In the genomic region with DNA sequence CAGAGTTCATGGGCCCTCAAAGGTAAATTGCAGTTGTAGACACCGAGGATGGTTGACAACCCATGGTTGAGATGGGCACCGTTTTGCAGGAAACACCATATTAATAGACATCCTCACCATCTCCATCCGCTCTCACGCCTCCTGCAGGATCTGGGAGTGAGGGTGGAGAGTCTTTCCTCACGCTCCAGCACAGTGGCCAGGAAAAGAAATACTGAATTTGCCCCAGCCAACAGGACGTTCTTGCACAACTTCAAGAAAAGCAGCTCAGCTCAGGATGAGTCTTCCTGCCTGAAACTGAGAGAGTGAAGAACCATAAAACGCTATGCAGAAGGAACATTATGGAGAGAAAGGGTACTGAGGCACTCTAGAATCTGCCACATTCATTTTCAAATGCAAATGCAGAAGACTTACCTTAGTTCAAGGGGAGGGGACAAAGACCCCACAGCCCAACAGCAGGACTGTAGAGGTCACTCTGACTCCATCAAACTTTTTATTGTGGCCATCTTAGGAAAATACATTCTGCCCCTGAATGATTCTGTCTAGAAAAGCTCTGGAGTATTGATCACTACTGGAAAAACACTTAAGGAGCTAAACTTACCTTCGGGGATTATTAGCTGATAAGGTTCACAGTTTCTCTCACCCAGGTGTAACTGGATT, we compare ENCODE assay signal across 23 cellular contexts. TPM values are rescaled to one million over a fixed set of nuclear protein-coding genes. Genes with fewer than 3 reads are reported as not detected.
DNase-seq lines count a peak whose midpoint lies in the region; ATAC-seq, FAIRE-seq and TF ChIP-seq lines count a peak whose summit lies in the region.
"Had no signal": no experiment of that assay in that cellular context is flagged by ENCODE, and none has a peak within 500 bp of the region (broad histone marks: within the 10 kb centered on the region; RNA-seq: fewer than 3 reads in every experiment).

No MANE protein-coding gene starts in this region.

- no peaks in the 10 kb centered on the region for H3K9me3 Mint-ChIP-seq in stimulated activated naive B cell treated with anti-CD40 and anti-IgM and Interleukin-4, amounts not matched to agents 10 μg/mL and 1 μg/mL and 100 μg/mL, for 72 hours
- H3K9me3 Mint-ChIP-seq: activated B cell treated with CpG ODN at 0.5 μM for 24 hours had no signal

- H3K4me3 ChIP-seq in A549 (no peak overlapping the region), GM06990 (replicated peaks; ENCODE audit: low read depth, low read length) (no peak overlapping the region), PC-3 (ENCODE audit: low read length) (no peak overlapping the region), endothelial cell of umbilical vein (replicated peaks in 1 of 3; ENCODE audit: insufficient read depth in 1 of 3, low read depth in 1 of 3, low read length in 3 of 3) (no peak overlapping the region)
- H3K4me3 ChIP-seq: gastroesophageal sphincter, transverse colon had no signal

- peaks cover 0 to 11% of the 10 kb centered on the region in 2 donors for H3K27me3 Mint-ChIP-seq in stimulated activated naive B cell treated with anti-CD40 and anti-IgM and Interleukin-4, amounts not matched to agents 10 μg/mL and 1 μg/mL and 100 μg/mL, for 72 hours
- H3K27me3 Mint-ChIP-seq: activated B cell treated with CpG ODN at 0.5 μM for 24 hours had no signal

- intact Hi-C loops in PC-3 (cut with micrococcal nuclease) (loop anchor here (1.0 kb wide), 1 partner anchor 55 kb away; no protein-coding TSS in a partner anchor), endothelial cell of umbilical vein (cut with micrococcal nuclease) (loop anchor here (1.0 kb wide), 1 partner anchor 55 kb away; no protein-coding TSS in a partner anchor)

- POLR2A ChIA-PET in A549 (lab: Yijun Ruan, JAX) (no interaction called here), PC-3 (lab: Charles Lee; ENCODE audit: unreplicated experiment) (no interaction called here), endothelial cell of umbilical vein (lab: Charles Lee) (no interaction called here)

- no peaks in the 10 kb centered on the region for H3K36me3 ChIP-seq in GM06990 (ENCODE audit: control insufficient read depth, insufficient read depth, low read length)
- H3K36me3 ChIP-seq in PC-3 (ENCODE audit: low read depth, low read length), result no peaks in the 10 kb centered on the region
- no peaks in the 10 kb centered on the region for H3K36me3 ChIP-seq in endothelial cell of umbilical vein (ENCODE audit: control insufficient read depth in 2 of 2, extremely low read depth in 1 of 2, insufficient read depth in 2 of 2, low read length in 2 of 2)
- H3K36me3 ChIP-seq: transverse colon had no signal

- peak in 1 of 2 experiments; percentile 50; a peak in 3 of 5 replicates for TF ChIP-seq RAD21 in A549 (conservative IDR thresholded peaks at IDR 0.05 in 1 of 2, IDR thresholded peaks at IDR 0.05 in 1 of 2)

- H3F3A ChIP-seq in PC-3 (ENCODE audit: low read length, unreplicated experiment), result no peaks in the 10 kb centered on the region

- H3K36me3 Mint-ChIP-seq in stimulated activated naive B cell treated with anti-CD40 and anti-IgM and Interleukin-4, amounts not matched to agents 10 μg/mL and 1 μg/mL and 100 μg/mL, for 72 hours, result no peaks in the 10 kb centered on the region

- no peaks in the 10 kb centered on the region for H3K79me2 ChIP-seq in PC-3 (ENCODE audit: low read length)
- no peaks in the 10 kb centered on the region for H3K79me2 ChIP-seq in endothelial cell of umbilical vein (ENCODE audit: control insufficient read depth, insufficient read depth, low read length)

- H3K9me2 ChIP-seq in PC-3 (replicated peaks; ENCODE audit: low read length), result no peaks in the 10 kb centered on the region

- DNase-seq in A549 (ENCODE audit: low read depth in 1 of 2, low spot score in 1 of 2) (no peak), GM06990 (ENCODE audit: extremely low read depth, insufficient read length) (no peak), PC-3 (no peak), endothelial cell of umbilical vein (ENCODE audit: low read depth, low spot score) (peak; percentile 18), NCI-H2227 treated with DMSO at 0.1 percent for 48 hours (lab: John Stamatoyannopoulos, UW) (no peak), NCI-H345 (lab: John Stamatoyannopoulos, UW) (no peak)
- no peak for DNase-seq in stimulated activated naive B cell treated with anti-CD40 and anti-IgM and Interleukin-4, amounts not matched to agents 10 μg/mL and 1 μg/mL and 100 μg/mL, for 72 hours
- DNase-seq: activated B cell treated with CpG ODN at 0.5 μM for 24 hours; activated gamma-delta T cell treated with Interleukin-2 at 50 U/mL for 16 hours; effector CD8-positive, alpha-beta T cell; HCEC 1CT; midbrain; NCI-H1436 treated with DMSO at 0.1 percent for 48 hours; NCI-H226; nucleus accumbens; stimulated activated CD4-positive, alpha-beta T cell treated with anti-CD3 and anti-CD28 coated beads, Interleukin-4, amount 100 ng/mL, for 4 hours; SW 1271; transverse colon had no signal

- H3K4me2 ChIP-seq in A549 (no peak overlapping the region), PC-3 (ENCODE audit: low read length) (no peak overlapping the region), endothelial cell of umbilical vein (ENCODE audit: insufficient read depth, low read length) (no peak overlapping the region)

- ATAC-seq in A549 (peak in 1 of 2 experiments; percentile 52; a peak in 2 of 6 replicates), PC-3 (no peak), GM19452 (IDR thresholded peaks at IDR 0.05; ENCODE audit: unreplicated experiment) (no peak)
- ATAC-seq in stimulated activated naive B cell treated with anti-CD40 and anti-IgM and Interleukin-4, amounts not matched to agents 10 μg/mL and 1 μg/mL and 100 μg/mL, for 72 hours (replicated peaks), result no peak
- ATAC-seq: gastroesophageal sphincter had no signal

- H2AFZ ChIP-seq in PC-3 (ENCODE audit: low read length) (no peak overlapping the region), endothelial cell of umbilical vein (ENCODE audit: low read depth, low read length) (no peak overlapping the region)

- TF ChIP-seq CTCF in A549 (IDR thresholded peaks at IDR 0.05) (peak; percentile 20; the same call in 1 of the 3 replicates), GM06990 (IDR thresholded peaks at IDR 0.05; ENCODE audit: insufficient read depth, low read length, poor library complexity, severe bottlenecking) (peak; percentile 16), PC-3 (conservative IDR thresholded peaks at IDR 0.05; ENCODE audit: low read depth, low read length) (peak; percentile 47), endothelial cell of umbilical vein (IDR thresholded peaks at IDR 0.05; ENCODE audit: extremely low read depth in 1 of 2, insufficient read depth in 1 of 2, low read depth in 1 of 2, low read length in 2 of 2) (peak in 1 of 2 donors; percentile 22)

- FAIRE-seq in A549 (lab: Jason Lieb, UNC) (no peak), endothelial cell of umbilical vein (lab: Jason Lieb, UNC) (no peak)

- no peak overlapping the region for H3K4me3 Mint-ChIP-seq in stimulated activated naive B cell treated with anti-CD40 and anti-IgM and Interleukin-4, amounts not matched to agents 10 μg/mL and 1 μg/mL and 100 μg/mL, for 72 hours
- H3K4me3 Mint-ChIP-seq: activated B cell treated with CpG ODN at 0.5 μM for 24 hours had no signal

- H3K27ac ChIP-seq in A549, result no peak overlapping the region
- H3K27ac ChIP-seq in PC-3 (ENCODE audit: low read length), result no peak overlapping the region
- H3K27ac ChIP-seq in endothelial cell of umbilical vein (ENCODE audit: insufficient read depth, low read depth, low read length), result no peak overlapping the region
- H3K27ac ChIP-seq: gastroesophageal sphincter, transverse colon had no signal

- H3K9me1 ChIP-seq in endothelial cell of umbilical vein (replicated peaks; ENCODE audit: control insufficient read depth, extremely low read depth, insufficient read depth, low read length), result no peaks in the 10 kb centered on the region

- no peaks in the 10 kb centered on the region for H3K27me3 ChIP-seq in GM06990 (replicated peaks; ENCODE audit: control insufficient read depth, insufficient read depth, low read length)
- no peaks in the 10 kb centered on the region for H3K27me3 ChIP-seq in PC-3 (ENCODE audit: low read length)
- no peaks in the 10 kb centered on the region for H3K27me3 ChIP-seq in endothelial cell of umbilical vein (ENCODE audit: control insufficient read depth in 2 of 2, insufficient read depth in 2 of 2, low read length in 2 of 2)
- H3K27me3 ChIP-seq: gastroesophageal sphincter, transverse colon had no signal

- H3K9me3 ChIP-seq in A549, result no peaks in the 10 kb centered on the region
- H3K9me3 ChIP-seq in PC-3 (ENCODE audit: low read length), result no peaks in the 10 kb centered on the region
- H3K9me3 ChIP-seq in endothelial cell of umbilical vein (replicated peaks; ENCODE audit: control insufficient read depth, insufficient read depth, low read length), result no peaks in the 10 kb centered on the region
- H3K9me3 ChIP-seq: gastroesophageal sphincter, transverse colon had no signal

- no peaks in the 10 kb centered on the region for H4K20me1 ChIP-seq in PC-3 (ENCODE audit: low read length)
- no peaks in the 10 kb centered on the region for H4K20me1 ChIP-seq in endothelial cell of umbilical vein (replicated peaks; ENCODE audit: control insufficient read depth, extremely low read depth, insufficient read depth, low read length)

- no peak for TF ChIP-seq POLR2A in A549 (IDR thresholded peaks at IDR 0.05; ENCODE audit: low read length)
- no peak for TF ChIP-seq POLR2A in endothelial cell of umbilical vein (IDR thresholded peaks at IDR 0.05; ENCODE audit: low read depth, low read length)

- dilution Hi-C loops in endothelial cell of umbilical vein (cut with MboI; ENCODE audit: extremely low pct_ligation_motif_present, low sequenced_read_pairs), result no loop called here

- H3K4me1 Mint-ChIP-seq in stimulated activated naive B cell treated with anti-CD40 and anti-IgM and Interleukin-4, amounts not matched to agents 10 μg/mL and 1 μg/mL and 100 μg/mL, for 72 hours, result peaks cover 7 to 8% of the 10 kb centered on the region in 2 donors

- CTCF ChIA-PET in A549 (lab: Yijun Ruan, JAX) (interaction anchor here (0.8 to 4.6 kb wide), 8 partner anchors 13 to 172 kb away, joined by 3 to 31 read pairs (median 4); no protein-coding TSS in a partner anchor), PC-3 (lab: Charles Lee) (interaction anchor here (0.9 to 1.0 kb wide), 2 partner anchors 54 to 55 kb away, joined by 3 to 6 read pairs; no protein-coding TSS in a partner anchor), endothelial cell of umbilical vein (lab: Charles Lee) (interaction anchor here (0.6 to 2.0 kb wide), 8 partner anchors 12 to 172 kb away, joined by 3 to 57 read pairs (median 6); no protein-coding TSS in a partner anchor)

- no TSS peak for BruUV-seq in PC-3 (replicated peaks; lab: Mats Ljungman, UMichigan)
- no TSS peak for BruUV-seq in endothelial cell of umbilical vein (replicated peaks; lab: Mats Ljungman, UMichigan)

- H3K9ac ChIP-seq in PC-3 (ENCODE audit: low read length) (no peak overlapping the region), endothelial cell of umbilical vein (replicated peaks; ENCODE audit: extremely low read depth, insufficient read depth, low read length) (no peak overlapping the region)

- TF ChIP-seq EP300 in A549 (IDR thresholded peaks at IDR 0.05), result no peak

- H3K4me1 ChIP-seq in A549, result no peaks in the 10 kb centered on the region
- peaks cover 23% of the 10 kb centered on the region for H3K4me1 ChIP-seq in PC-3 (ENCODE audit: insufficient read depth, low read length)
- no peaks in the 10 kb centered on the region for H3K4me1 ChIP-seq in endothelial cell of umbilical vein (ENCODE audit: control insufficient read depth, extremely low read depth, insufficient read depth, low read length)
- H3K4me1 ChIP-seq: gastroesophageal sphincter, transverse colon had no signal

- 66% methylated on average over 8 of the region's 8 CpGs for WGBS in A549 (ENCODE audit: missing lambda C conversion rate)

- no peak overlapping the region for H3K27ac Mint-ChIP-seq in stimulated activated naive B cell treated with anti-CD40 and anti-IgM and Interleukin-4, amounts not matched to agents 10 μg/mL and 1 μg/mL and 100 μg/mL, for 72 hours
- H3K27ac Mint-ChIP-seq: activated B cell treated with CpG ODN at 0.5 μM for 24 hours had no signal

RNA-seq across cellular contexts. Expression of gene SLAMF8, which starts 9.3 kb away (rescaled TPM):
- polyA plus RNA-seq in A549 (2011; rRNA removed), result not detected in 2 replicates
- polyA plus RNA-seq in A549 (2012; cell fraction: cytosol; rRNA removed), result not detected in 2 replicates
- not detected in 2 replicates for polyA plus RNA-seq in A549 (2012; cell fraction: nucleus; rRNA removed)
- polyA plus RNA-seq in A549 (2017; fragmentation: RNase III; extraction: RNeasy Plus Mini Kit Qiagen cat#74134 plus additional on column Dnase treatment), result 0.07 TPM in 1 of 3 replicates, not detected in the others
- not detected in 2 replicates for polyA minus RNA-seq in A549 (2011; rRNA and poly(A)+ RNA removed)
- not detected in 2 replicates for total RNA-seq in PC-3 (2014; rRNA removed)
- total RNA-seq in endothelial cell of umbilical vein, result not detected in 2 replicates
- not detected in 2 replicates for polyA plus RNA-seq in endothelial cell of umbilical vein
- polyA plus RNA-seq in endothelial cell of umbilical vein (2011; cell fraction: cytosol; rRNA removed), result not detected in 2 replicates
- polyA plus RNA-seq in endothelial cell of umbilical vein (2011; cell fraction: nucleus; rRNA removed), result not detected in 2 replicates
- polyA plus RNA-seq in endothelial cell of umbilical vein (2012), result not detected in 2 replicates
- not detected in 2 replicates for polyA minus RNA-seq in endothelial cell of umbilical vein
- polyA minus RNA-seq in endothelial cell of umbilical vein (2011; cell fraction: cytosol; rRNA and poly(A)+ RNA removed), result not detected
- not detected in 2 replicates for polyA minus RNA-seq in endothelial cell of umbilical vein (2011; cell fraction: nucleus; rRNA and poly(A)+ RNA removed)

RNA-seq across cellular contexts. Expression of gene VSIG8, which starts 26.5 kb away (rescaled TPM):
- polyA plus RNA-seq in A549 (2011; rRNA removed) (0.04 TPM in 1 of 2 replicates, not detected in the other), A549 (2017; fragmentation: RNase III; extraction: RNeasy Plus Mini Kit Qiagen cat#74134 plus additional on column Dnase treatment) (0.05 to 0.09 TPM in 2 of 3 replicates, not detected in the other), endothelial cell of umbilical vein (not detected in 2 replicates)
- 0.05 and 0.07 TPM in 2 replicates for polyA plus RNA-seq in A549 (2012; cell fraction: cytosol; rRNA removed)
- 0.14 and 0.15 TPM in 2 replicates for polyA plus RNA-seq in A549 (2012; cell fraction: nucleus; rRNA removed)
- not detected in 2 replicates for polyA minus RNA-seq in A549 (2011; rRNA and poly(A)+ RNA removed)
- total RNA-seq in PC-3 (2014; rRNA removed) (0.29 and 0.47 TPM in 2 replicates), endothelial cell of umbilical vein (0.18 TPM in 1 of 2 replicates, not detected in the other)
- polyA plus RNA-seq in endothelial cell of umbilical vein (2011; cell fraction: cytosol; rRNA removed), result 0.09 TPM in 1 of 2 replicates, not detected in the other
- not detected in 2 replicates for polyA plus RNA-seq in endothelial cell of umbilical vein (2011; cell fraction: nucleus; rRNA removed)
- polyA plus RNA-seq in endothelial cell of umbilical vein (2012), result not detected in 2 replicates
- not detected in 2 replicates for polyA minus RNA-seq in endothelial cell of umbilical vein
- polyA minus RNA-seq in endothelial cell of umbilical vein (2011; cell fraction: cytosol; rRNA and poly(A)+ RNA removed), result not detected
- not detected in 2 replicates for polyA minus RNA-seq in endothelial cell of umbilical vein (2011; cell fraction: nucleus; rRNA and poly(A)+ RNA removed)
- total RNA-seq: activated B cell treated with CpG ODN at 0.5 μM for 24 hours; activated CD8-positive, alpha-beta memory T cell treated with anti-CD3 and anti-CD28 coated beads for 36 hours; gastroesophageal sphincter; skeletal muscle tissue; transverse colon had no signal
- polyA plus RNA-seq: BJ had no signal

RNA-seq across cellular contexts. Expression of gene FCRL6, which starts 33.8 kb away (rescaled TPM):
- polyA plus RNA-seq in A549 (2011; rRNA removed), result not detected in 2 replicates
- polyA plus RNA-seq in A549 (2012; cell fraction: cytosol; rRNA removed), result not detected in 2 replicates
- polyA plus RNA-seq in A549 (2012; cell fraction: nucleus; rRNA removed), result 0.07 TPM in 1 of 2 replicates, not detected in the other
- not detected in 3 replicates for polyA plus RNA-seq in A549 (2017; fragmentation: RNase III; extraction: RNeasy Plus Mini Kit Qiagen cat#74134 plus additional on column Dnase treatment)
- not detected in 2 replicates for polyA minus RNA-seq in A549 (2011; rRNA and poly(A)+ RNA removed)
- total RNA-seq in PC-3 (2014; rRNA removed), result not detected in 2 replicates
- not detected in 2 replicates for total RNA-seq in endothelial cell of umbilical vein
- 0.06 and 0.25 TPM in 2 replicates for polyA plus RNA-seq in endothelial cell of umbilical vein
- polyA plus RNA-seq in endothelial cell of umbilical vein (2011; cell fraction: cytosol; rRNA removed), result 0.11 TPM in 1 of 2 replicates, not detected in the other
- 0.71 and 0.95 TPM in 2 replicates for polyA plus RNA-seq in endothelial cell of umbilical vein (2011; cell fraction: nucleus; rRNA removed)
- polyA plus RNA-seq in endothelial cell of umbilical vein (2012), result 0.27 TPM in 1 of 2 replicates, not detected in the other
- not detected in 2 replicates for polyA minus RNA-seq in endothelial cell of umbilical vein
- polyA minus RNA-seq in endothelial cell of umbilical vein (2011; cell fraction: cytosol; rRNA and poly(A)+ RNA removed), result not detected
- not detected in 2 replicates for polyA minus RNA-seq in endothelial cell of umbilical vein (2011; cell fraction: nucleus; rRNA and poly(A)+ RNA removed)
- total RNA-seq: activated B cell treated with CpG ODN at 0.5 μM for 24 hours, skeletal muscle tissue had no signal
- polyA plus RNA-seq: BJ had no signal

RNA-seq across cellular contexts. Expression of gene DUSP23, which starts 55.2 kb away (rescaled TPM):
- polyA plus RNA-seq in A549 (2011; rRNA removed) (32.3 and 35.2 TPM in 2 replicates), A549 (2017; fragmentation: RNase III; extraction: RNeasy Plus Mini Kit Qiagen cat#74134 plus additional on column Dnase treatment) (56.7 to 60.1 TPM (median 57.0 TPM) in 3 replicates), endothelial cell of umbilical vein (197 and 295 TPM in 2 replicates)
- polyA plus RNA-seq in A549 (2012; cell fraction: cytosol; rRNA removed), result 101 and 116 TPM in 2 replicates
- polyA plus RNA-seq in A549 (2012; cell fraction: nucleus; rRNA removed), result 57.3 and 78.1 TPM in 2 replicates
- polyA minus RNA-seq in A549 (2011; rRNA and poly(A)+ RNA removed), result 10.8 and 11.5 TPM in 2 replicates
- total RNA-seq in PC-3 (2014; rRNA removed) (20.4 and 27.6 TPM in 2 replicates), endothelial cell of umbilical vein (82.5 and 126 TPM in 2 replicates)
- polyA plus RNA-seq in endothelial cell of umbilical vein (2011; cell fraction: cytosol; rRNA removed), result 167 and 177 TPM in 2 replicates
- polyA plus RNA-seq in endothelial cell of umbilical vein (2011; cell fraction: nucleus; rRNA removed), result 62.9 and 68.0 TPM in 2 replicates
- 120 and 130 TPM in 2 replicates for polyA plus RNA-seq in endothelial cell of umbilical vein (2012)
- 37.7 and 46.3 TPM in 2 replicates for polyA minus RNA-seq in endothelial cell of umbilical vein
- polyA minus RNA-seq in endothelial cell of umbilical vein (2011; cell fraction: cytosol; rRNA and poly(A)+ RNA removed), result not detected
- polyA minus RNA-seq in endothelial cell of umbilical vein (2011; cell fraction: nucleus; rRNA and poly(A)+ RNA removed), result 11.5 and 14.8 TPM in 2 replicates
